8 cellular contexts compared by ENCODE assay signal in the genomic region with DNA sequence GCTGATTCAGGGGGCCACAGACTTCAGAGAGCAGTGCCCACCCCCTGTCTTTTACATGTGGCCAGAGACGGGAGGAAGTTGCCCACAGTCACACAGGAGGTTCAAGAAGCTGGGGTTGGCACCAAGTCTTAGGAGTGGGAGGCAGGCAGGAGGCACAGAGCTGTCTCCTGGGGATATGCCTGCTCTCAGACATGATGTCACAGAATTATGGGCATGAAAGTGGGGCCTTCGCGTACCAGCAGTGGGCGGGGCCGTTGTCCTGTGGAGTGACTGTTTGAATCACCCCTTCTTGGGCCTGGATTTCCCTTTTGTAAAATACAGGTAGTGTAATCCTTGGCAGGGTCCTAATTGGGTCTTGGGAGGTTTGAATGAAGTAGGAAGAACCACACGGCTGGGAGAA.
A peak's percentile ranks its signal among the peaks of the same experiment; 100 is the strongest.
DNase-seq lines count a peak whose midpoint lies in the region; ATAC-seq, FAIRE-seq and TF ChIP-seq lines count a peak whose summit lies in the region.

No MANE protein-coding gene starts in this region.

- H3K9me3 Mint-ChIP-seq in activated T-helper 17 cell treated with anti-CD3 and anti-CD28 coated beads, Interleukin-2, amount 50 U/mL, for 72 hours, result no peaks in the 10 kb centered on the region
- H3K9me3 Mint-ChIP-seq in mesothelial cell of epicardium, result no peaks in the 10 kb centered on the region

- 72% methylated on average over 4 of the region's 6 CpGs for WGBS in SK-N-SH (ENCODE audit: low lambda C conversion rate)

- TF ChIP-seq EP300 in SK-N-SH (IDR thresholded peaks at IDR 0.05; ENCODE audit: borderline replicate concordance in 1 of 2, low read depth in 1 of 2, low read length in 1 of 2), result no peak

- H3K27me3 ChIP-seq in SK-N-SH (ENCODE audit: insufficient read depth), result no peaks in the 10 kb centered on the region

- H4K20me1 ChIP-seq in SK-N-SH (ENCODE audit: insufficient read depth), result peaks cover 14% of the 10 kb centered on the region

- peaks cover 34% of the 10 kb centered on the region for H3F3A ChIP-seq in SK-N-SH (replicated peaks; ENCODE audit: insufficient read depth)

- peaks cover 17% of the 10 kb centered on the region for H3K36me3 Mint-ChIP-seq in activated T-helper 17 cell treated with anti-CD3 and anti-CD28 coated beads, Interleukin-2, amount 50 U/mL, for 72 hours (ENCODE audit: low read depth)
- peaks cover 2% of the 10 kb centered on the region for H3K36me3 Mint-ChIP-seq in mesothelial cell of epicardium

- no peak for TF ChIP-seq CTCF in SK-N-SH (IDR thresholded peaks at IDR 0.05)
- no peak for TF ChIP-seq CTCF in mesothelial cell of epicardium (IDR thresholded peaks at IDR 0.05; ENCODE audit: unreplicated experiment)
- TF ChIP-seq CTCF in GM10248 (IDR thresholded peaks at IDR 0.05; ENCODE audit: control extremely low read depth, extremely low read depth, low read depth, missing control alignments), result no peak

- peak overlapping the region; percentile 54 for H3K9ac ChIP-seq in SK-N-SH

- FAIRE-seq in frontal cortex (lab: Jason Lieb, UNC), result no peak

- peaks cover 27% of the 10 kb centered on the region for H3K4me1 Mint-ChIP-seq in activated T-helper 17 cell treated with anti-CD3 and anti-CD28 coated beads, Interleukin-2, amount 50 U/mL, for 72 hours
- peaks cover 71% of the 10 kb centered on the region for H3K4me1 Mint-ChIP-seq in mesothelial cell of epicardium

- no peak overlapping the region for H3K4me3 ChIP-seq in SK-N-SH (ENCODE audit: low read depth in 2 of 2, low read length in 1 of 2)

- H3K9me3 ChIP-seq in SK-N-SH, result no peaks in the 10 kb centered on the region

- POLR2A ChIA-PET in SK-N-SH (lab: Yijun Ruan, JAX) (no interaction called here), GM10248 (lab: Yijun Ruan, JAX) (interaction anchor here (2.0 kb wide), 1 partner anchor 15 kb away, joined by 7 read pairs; no protein-coding TSS in a partner anchor)

- H3K27me3 Mint-ChIP-seq in activated T-helper 17 cell treated with anti-CD3 and anti-CD28 coated beads, Interleukin-2, amount 50 U/mL, for 72 hours, result no peaks in the 10 kb centered on the region
- H3K27me3 Mint-ChIP-seq in mesothelial cell of epicardium (ENCODE audit: low read depth), result no peaks in the 10 kb centered on the region

- H3K79me2 ChIP-seq in SK-N-SH (ENCODE audit: insufficient read depth), result peaks cover 67% of the 10 kb centered on the region

- no peak for DNase-seq in SK-N-SH
- DNase-seq in mesothelial cell of epicardium (ENCODE audit: low spot score in 2 of 2, unreplicated experiment in 2 of 2), result no peak
- no peak for DNase-seq in GM10248 (ENCODE audit: extremely low spot score)
- DNase-seq in frontal cortex (ENCODE audit: low spot score in 2 of 2), result no peak
- DNase-seq in DMS79 (lab: John Stamatoyannopoulos, UW), result no peak

- ATAC-seq in SK-N-SH treated with all-trans-retinoic acid at 6 μM for 48 hours (no peak; the same call in 2 of the 3 replicates), HG03039 (IDR thresholded peaks at IDR 0.05; ENCODE audit: unreplicated experiment) (peak; percentile 32)
- peak; percentile 67 for ATAC-seq in activated T-helper 17 cell treated with anti-CD3 and anti-CD28 coated beads, Interleukin-2, amount 50 U/mL, for 72 hours (replicated peaks)

- peak overlapping the region; percentile 97 to 99 for H3K27ac ChIP-seq in SK-N-SH (ENCODE audit: low read depth in 2 of 2, low read length in 1 of 2)

- H3K4me3 Mint-ChIP-seq in activated T-helper 17 cell treated with anti-CD3 and anti-CD28 coated beads, Interleukin-2, amount 50 U/mL, for 72 hours, result peak overlapping the region; percentile 50
- H3K4me3 Mint-ChIP-seq in mesothelial cell of epicardium, result no peak overlapping the region

- H3K4me1 ChIP-seq in SK-N-SH (ENCODE audit: control insufficient read depth in 1 of 2, insufficient read depth in 2 of 2, low read depth in 1 of 2, low read length in 1 of 2), result peaks cover 47 to 99% of the 10 kb centered on the region in 2 experiments

- H3K36me3 ChIP-seq in SK-N-SH (replicated peaks in 1 of 2; ENCODE audit: control insufficient read depth in 1 of 2, insufficient read depth in 2 of 2, low read length in 1 of 2), result peaks cover 8% of the 10 kb centered on the region in 2 experiments

- H2AFZ ChIP-seq in SK-N-SH (ENCODE audit: low read depth), result no peak overlapping the region

- no peaks in the 10 kb centered on the region for H3K9me2 ChIP-seq in SK-N-SH

- CTCF ChIA-PET in SK-N-SH (lab: Yijun Ruan, JAX) (no interaction called here), GM10248 (lab: Yijun Ruan, JAX) (interaction anchor here (0.7 to 1.4 kb wide), 4 partner anchors 11 to 20 kb away, joined by 3 to 5 read pairs (median 3); no protein-coding TSS in a partner anchor)

- no peak for TF ChIP-seq RAD21 in SK-N-SH (IDR thresholded peaks at IDR 0.05; ENCODE audit: low read length)

- peak overlapping the region; percentile 62 for H3K27ac Mint-ChIP-seq in activated T-helper 17 cell treated with anti-CD3 and anti-CD28 coated beads, Interleukin-2, amount 50 U/mL, for 72 hours
- H3K27ac Mint-ChIP-seq in mesothelial cell of epicardium, result peak overlapping the region; percentile 34

- H3K4me2 ChIP-seq in SK-N-SH, result peak overlapping the region; percentile 63; the same call in 1 of the 2 replicates

TF ChIP-seq in SK-N-SH, 30 proteins besides CTCF, POLR2A, EP300 and RAD21 (continues in another document):
- TF ChIP-seq USF2 (IDR thresholded peaks at IDR 0.05; ENCODE audit: borderline replicate concordance, low read depth, low read length) (no peak), NFIC (IDR thresholded peaks at IDR 0.05; ENCODE audit: borderline replicate concordance) (no peak)
- TF ChIP-seq, protein P1, sequence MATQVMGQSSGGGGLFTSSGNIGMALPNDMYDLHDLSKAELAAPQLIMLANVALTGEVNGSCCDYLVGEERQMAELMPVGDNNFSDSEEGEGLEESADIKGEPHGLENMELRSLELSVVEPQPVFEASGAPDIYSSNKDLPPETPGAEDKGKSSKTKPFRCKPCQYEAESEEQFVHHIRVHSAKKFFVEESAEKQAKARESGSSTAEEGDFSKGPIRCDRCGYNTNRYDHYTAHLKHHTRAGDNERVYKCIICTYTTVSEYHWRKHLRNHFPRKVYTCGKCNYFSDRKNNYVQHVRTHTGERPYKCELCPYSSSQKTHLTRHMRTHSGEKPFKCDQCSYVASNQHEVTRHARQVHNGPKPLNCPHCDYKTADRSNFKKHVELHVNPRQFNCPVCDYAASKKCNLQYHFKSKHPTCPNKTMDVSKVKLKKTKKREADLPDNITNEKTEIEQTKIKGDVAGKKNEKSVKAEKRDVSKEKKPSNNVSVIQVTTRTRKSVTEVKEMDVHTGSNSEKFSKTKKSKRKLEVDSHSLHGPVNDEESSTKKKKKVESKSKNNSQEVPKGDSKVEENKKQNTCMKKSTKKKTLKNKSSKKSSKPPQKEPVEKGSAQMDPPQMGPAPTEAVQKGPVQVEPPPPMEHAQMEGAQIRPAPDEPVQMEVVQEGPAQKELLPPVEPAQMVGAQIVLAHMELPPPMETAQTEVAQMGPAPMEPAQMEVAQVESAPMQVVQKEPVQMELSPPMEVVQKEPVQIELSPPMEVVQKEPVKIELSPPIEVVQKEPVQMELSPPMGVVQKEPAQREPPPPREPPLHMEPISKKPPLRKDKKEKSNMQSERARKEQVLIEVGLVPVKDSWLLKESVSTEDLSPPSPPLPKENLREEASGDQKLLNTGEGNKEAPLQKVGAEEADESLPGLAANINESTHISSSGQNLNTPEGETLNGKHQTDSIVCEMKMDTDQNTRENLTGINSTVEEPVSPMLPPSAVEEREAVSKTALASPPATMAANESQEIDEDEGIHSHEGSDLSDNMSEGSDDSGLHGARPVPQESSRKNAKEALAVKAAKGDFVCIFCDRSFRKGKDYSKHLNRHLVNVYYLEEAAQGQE (IDR thresholded peaks at IDR 0.05; ENCODE audit: low read depth, low read length), result no peak

TF ChIP-seq in SK-N-SH treated with all-trans-retinoic acid at 6 μM for 48 hours, 23 proteins besides CTCF, POLR2A, EP300 and RAD21 (continues in another document):
- TF ChIP-seq ZNF565 (CRISPR knock-in tag; conservative IDR thresholded peaks at IDR 0.05; ENCODE audit: low read depth), result no peak
- TF ChIP-seq, protein P2, sequence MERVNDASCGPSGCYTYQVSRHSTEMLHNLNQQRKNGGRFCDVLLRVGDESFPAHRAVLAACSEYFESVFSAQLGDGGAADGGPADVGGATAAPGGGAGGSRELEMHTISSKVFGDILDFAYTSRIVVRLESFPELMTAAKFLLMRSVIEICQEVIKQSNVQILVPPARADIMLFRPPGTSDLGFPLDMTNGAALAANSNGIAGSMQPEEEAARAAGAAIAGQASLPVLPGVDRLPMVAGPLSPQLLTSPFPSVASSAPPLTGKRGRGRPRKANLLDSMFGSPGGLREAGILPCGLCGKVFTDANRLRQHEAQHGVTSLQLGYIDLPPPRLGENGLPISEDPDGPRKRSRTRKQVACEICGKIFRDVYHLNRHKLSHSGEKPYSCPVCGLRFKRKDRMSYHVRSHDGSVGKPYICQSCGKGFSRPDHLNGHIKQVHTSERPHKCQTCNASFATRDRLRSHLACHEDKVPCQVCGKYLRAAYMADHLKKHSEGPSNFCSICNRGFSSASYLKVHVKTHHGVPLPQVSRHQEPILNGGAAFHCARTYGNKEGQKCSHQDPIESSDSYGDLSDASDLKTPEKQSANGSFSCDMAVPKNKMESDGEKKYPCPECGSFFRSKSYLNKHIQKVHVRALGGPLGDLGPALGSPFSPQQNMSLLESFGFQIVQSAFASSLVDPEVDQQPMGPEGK (CRISPR knock-in tag; IDR thresholded peaks at IDR 0.05; ENCODE audit: borderline replicate concordance), result no peak
- no peak for TF ChIP-seq CREB5 (CRISPR knock-in tag; IDR thresholded peaks at IDR 0.05; ENCODE audit: low read depth)
- no peak for TF ChIP-seq OSR1 (CRISPR knock-in tag; IDR thresholded peaks at IDR 0.05)
- TF ChIP-seq ZC3H10 (CRISPR knock-in tag; IDR thresholded peaks at IDR 0.05), result no peak
- TF ChIP-seq GLIS3 (CRISPR knock-in tag; IDR thresholded peaks at IDR 0.05), result no peak
- no peak for TF ChIP-seq ZNF70 (CRISPR knock-in tag; IDR thresholded peaks at IDR 0.05)
- TF ChIP-seq SNAI2 (CRISPR knock-in tag; IDR thresholded peaks at IDR 0.05), result no peak
- no peak for TF ChIP-seq ZFP30 (CRISPR knock-in tag; IDR thresholded peaks at IDR 0.05)
